8 cellular contexts compared by ENCODE assay signal in genomic region chr12:4857472-4858291, GRCh38. TPM values are rescaled to one million over a fixed set of nuclear protein-coding genes. Genes with fewer than 3 reads are reported as not detected.
DNase-seq lines count a peak whose midpoint lies in the region; ATAC-seq and TF ChIP-seq lines count a peak whose summit lies in the region.

No MANE protein-coding gene starts in this region.

- no peaks in the 10 kb centered on the region for H3K36me3 ChIP-seq in kidney epithelial cell (ENCODE audit: control insufficient read depth, insufficient read depth, low read length)

- POLR2A ChIA-PET in GM10248 (lab: Yijun Ruan, JAX), result interaction anchor here (0.6 kb wide), 1 partner anchor 51 kb away, joined by 3 read pairs; no protein-coding TSS in a partner anchor

- peak; percentile 58 for ATAC-seq in HG03135 (IDR thresholded peaks at IDR 0.05; ENCODE audit: unreplicated experiment)
- no peak for ATAC-seq in HG03469 (IDR thresholded peaks at IDR 0.05; ENCODE audit: unreplicated experiment)

- H3K4me3 ChIP-seq in kidney epithelial cell (ENCODE audit: low read depth, low read length), result no peak overlapping the region

- CTCF ChIA-PET in GM10248 (lab: Yijun Ruan, JAX), result interaction anchor here (0.6 to 14.1 kb wide), 63 partner anchors 10 to 353 kb away, joined by 3 to 198 read pairs (median 5); partner anchors contain the start of gene KCNA1

- peak; percentile 94 for TF ChIP-seq CTCF in GM10248 (IDR thresholded peaks at IDR 0.05; ENCODE audit: control extremely low read depth, extremely low read depth, low read depth, missing control alignments)
- TF ChIP-seq CTCF in kidney epithelial cell (IDR thresholded peaks at IDR 0.05; ENCODE audit: insufficient read depth, low read length, poor library complexity, severe bottlenecking), result peak; percentile 96

- peaks cover 27% of the 10 kb centered on the region for H3K27me3 ChIP-seq in kidney epithelial cell (ENCODE audit: control insufficient read depth, insufficient read depth, low read length)

- DNase-seq in GM10248 (ENCODE audit: extremely low spot score), result peak; percentile 79
- peak; percentile 77 for DNase-seq in NCI-H2227 treated with DMSO at 0.1 percent for 48 hours (lab: John Stamatoyannopoulos, UW)
- peak; percentile 49 for DNase-seq in activated CD4-positive, CD25-positive, alpha-beta regulatory T cell treated with anti-CD3 and anti-CD28 coated beads, Interleukin-2, amount 50 U/mL, for 16 hours (ENCODE audit: low read depth, low spot score)
- DNase-seq in central memory CD4-positive, alpha-beta T cell, result peak; percentile 47
- DNase-seq in kidney epithelial cell (ENCODE audit: low read depth), result no peak
- DNase-seq in stimulated activated CD4-positive, alpha-beta T cell treated with anti-CD3 and anti-CD28 coated beads, Interleukin-1b, Interleukin-23, amount 100 ng/mL, for 4 hours (ENCODE audit: low read depth in 2 of 2), result peak; percentile 59 to 64

RNA-seq across cellular contexts. Expression of gene KCNA1, which starts 52.0 kb away (rescaled TPM):
- under 0.01 TPM in 1 of 2 replicates, not detected in the other for total RNA-seq in kidney epithelial cell
